ENCODE assay signal across 24 cellular contexts in genomic region chr1:171917361-171917760, GRCh38.
A peak's percentile ranks its signal among the peaks of the same experiment; 100 is the strongest.
DNase-seq lines count a peak whose midpoint lies in the region; ATAC-seq and TF ChIP-seq lines count a peak whose summit lies in the region.
"Had no signal": no experiment of that assay in that cellular context is flagged by ENCODE, and none has a peak within 500 bp of the region (broad histone marks: within the 10 kb centered on the region; RNA-seq: fewer than 3 reads in every experiment).

No MANE protein-coding gene starts in this region.

- H3K36me3 ChIP-seq in A673 (ENCODE audit: insufficient read depth, low read length, poor library complexity, severe bottlenecking): no peaks in the 10 kb centered on the region
- no peaks in the 10 kb centered on the region for H3K36me3 ChIP-seq in WERI-Rb-1
- no peaks in the 10 kb centered on the region for H3K36me3 ChIP-seq in mucosa of descending colon (ENCODE audit: low read depth)
- no peaks in the 10 kb centered on the region for H3K36me3 ChIP-seq in left lung
- H3K36me3 ChIP-seq: BE2C; BLaER1 treated with 17β-estradiol and CSF1 and Interleukin-3, amounts not matched to agents 10 nM and 100 nM had no signal

- H3K27ac ChIP-seq in A673 (ENCODE audit: low read depth, low read length, poor library complexity, severe bottlenecking) (no peak overlapping the region), WERI-Rb-1 (peak overlapping the region; percentile 3), left lung (no peak overlapping the region)
- H3K27ac ChIP-seq: 22Rv1; BLaER1 treated with 17β-estradiol and CSF1 and Interleukin-3, amounts not matched to agents 10 nM and 100 nM; GM23248 had no signal

- H3K9me3 Mint-ChIP-seq in osteocyte (ENCODE audit: unreplicated experiment): no peaks in the 10 kb centered on the region
- H3K9me3 Mint-ChIP-seq: CD14-positive monocyte; CD4-positive, alpha-beta T cell; CD8-positive, alpha-beta memory T cell had no signal

- CTCF ChIA-PET in A673 (lab: Charles Lee): no interaction called here

- H3K4me3 Mint-ChIP-seq in osteocyte (ENCODE audit: unreplicated experiment): no peak overlapping the region
- H3K4me3 Mint-ChIP-seq: CD14-positive monocyte; CD4-positive, alpha-beta T cell; CD8-positive, alpha-beta memory T cell had no signal

- H3K36me3 Mint-ChIP-seq in osteocyte (ENCODE audit: unreplicated experiment): no peaks in the 10 kb centered on the region
- H3K36me3 Mint-ChIP-seq: CD14-positive monocyte; CD8-positive, alpha-beta memory T cell had no signal

- TF ChIP-seq CTCF in A673 (conservative IDR thresholded peaks at IDR 0.05; ENCODE audit: low read depth, low read length) (no peak), WERI-Rb-1 (IDR thresholded peaks at IDR 0.05; ENCODE audit: low read depth, low read length) (no peak), mucosa of descending colon (IDR thresholded peaks at IDR 0.05) (no peak), left lung (IDR thresholded peaks at IDR 0.05) (no peak), osteocyte (IDR thresholded peaks at IDR 0.05) (no peak)

- peaks cover 15% of the 10 kb centered on the region for H3K27me3 Mint-ChIP-seq in osteocyte (ENCODE audit: unreplicated experiment)
- H3K27me3 Mint-ChIP-seq: CD4-positive, alpha-beta T cell had no signal

- H3K4me1 ChIP-seq in A673 (ENCODE audit: insufficient read depth, low read length, poor library complexity, severe bottlenecking) (peaks cover 25% of the 10 kb centered on the region), mucosa of descending colon (ENCODE audit: low read depth) (peaks cover 12% of the 10 kb centered on the region), left lung (peaks cover 0 to 14% of the 10 kb centered on the region in 2 donors)
- H3K4me1 ChIP-seq: BE2C had no signal

- POLR2A ChIA-PET in A673 (lab: Charles Lee; ENCODE audit: low non-redundant PET): interaction anchor here (0.6 kb wide), 1 partner anchor 860 kb away, joined by 3 read pairs; no protein-coding TSS in a partner anchor

- H3K9me3 ChIP-seq in A673 (ENCODE audit: low read depth, low read length, poor library complexity, severe bottlenecking) (no peaks in the 10 kb centered on the region), WERI-Rb-1 (ENCODE audit: severe bottlenecking) (no peaks in the 10 kb centered on the region), mucosa of descending colon (no peaks in the 10 kb centered on the region), left lung (no peaks in the 10 kb centered on the region)
- H3K9me3 ChIP-seq: BE2C; BLaER1 treated with 17β-estradiol and CSF1 and Interleukin-3, amounts not matched to agents 10 nM and 100 nM had no signal

- BruUV-seq in A673 (replicated peaks; lab: Mats Ljungman, UMichigan): no TSS peak

- DNase-seq in A673 (ENCODE audit: low spot score) (peak; percentile 39), NCI-H82 (lab: John Stamatoyannopoulos, UW) (peak; percentile 92), WERI-Rb-1 (no peak), mucosa of descending colon (no peak), DMS 273 (lab: John Stamatoyannopoulos, UW; ENCODE audit: unreplicated experiment) (no peak), left lung (no peak), activated gamma-delta T cell treated with Interleukin-2 at 50 U/mL for 16 hours (no peak), osteocyte (ENCODE audit: extremely low spot score, unreplicated experiment) (no peak)
- DNase-seq: ACHN; AML-193; BE2C; CD4-positive, alpha-beta T cell; CD8-positive, alpha-beta memory T cell; DMS153; DMS79; EL; GDM1; GM23248; H7; HCEC 1CT had no signal

- peaks cover 2% of the 10 kb centered on the region for H3K4me1 Mint-ChIP-seq in osteocyte (ENCODE audit: unreplicated experiment)
- H3K4me1 Mint-ChIP-seq: CD8-positive, alpha-beta memory T cell had no signal

- H3K4me3 ChIP-seq in A673 (ENCODE audit: low read depth, low read length, poor library complexity, severe bottlenecking) (no peak overlapping the region), WERI-Rb-1 (ENCODE audit: low read depth, low read length) (no peak overlapping the region), mucosa of descending colon (no peak overlapping the region), left lung (no peak overlapping the region)
- H3K4me3 ChIP-seq: BLaER1 treated with 17β-estradiol and CSF1 and Interleukin-3, amounts not matched to agents 10 nM and 100 nM; GM12878; GM23248 had no signal

- intact Hi-C loops in A673 (cut with micrococcal nuclease; ENCODE audit: unreplicated experiment): no loop called here
- intact Hi-C loops in mucosa of descending colon (cut with DNase I, micrococcal nuclease): no loop called here
- intact Hi-C loops in left lung (cut with DNase I): no loop called here

- H3K27me3 ChIP-seq in A673 (replicated peaks; ENCODE audit: insufficient read depth, low read depth, low read length, poor library complexity) (no peaks in the 10 kb centered on the region), WERI-Rb-1 (ENCODE audit: insufficient read depth, low read depth, severe bottlenecking) (no peaks in the 10 kb centered on the region), left lung (no peaks in the 10 kb centered on the region)
- H3K27me3 ChIP-seq: BE2C; BLaER1 treated with 17β-estradiol and CSF1 and Interleukin-3, amounts not matched to agents 10 nM and 100 nM had no signal

- H3K27ac Mint-ChIP-seq in osteocyte (ENCODE audit: unreplicated experiment): no peak overlapping the region
- H3K27ac Mint-ChIP-seq: CD14-positive monocyte; CD4-positive, alpha-beta T cell; CD8-positive, alpha-beta memory T cell had no signal

- peak; percentile 30 for ATAC-seq in mucosa of descending colon
- no peak for ATAC-seq in left lung
- ATAC-seq: GM12878 had no signal

Comparison
In these comparisons a context has a peak if more than half of its experiments do, and no peak if none do; other contexts are left out.
1. DNase-seq: peak in A673 (single experiment) and NCI-H82 (single experiment); none in WERI-Rb-1 (single experiment), mucosa of descending colon (0 of 3), DMS 273 (single experiment), left lung (0 of 2), activated gamma-delta T cell treated with Interleukin-2 at 50 U/mL for 16 hours (single experiment) and osteocyte (single experiment).